In the genomic region with DNA sequence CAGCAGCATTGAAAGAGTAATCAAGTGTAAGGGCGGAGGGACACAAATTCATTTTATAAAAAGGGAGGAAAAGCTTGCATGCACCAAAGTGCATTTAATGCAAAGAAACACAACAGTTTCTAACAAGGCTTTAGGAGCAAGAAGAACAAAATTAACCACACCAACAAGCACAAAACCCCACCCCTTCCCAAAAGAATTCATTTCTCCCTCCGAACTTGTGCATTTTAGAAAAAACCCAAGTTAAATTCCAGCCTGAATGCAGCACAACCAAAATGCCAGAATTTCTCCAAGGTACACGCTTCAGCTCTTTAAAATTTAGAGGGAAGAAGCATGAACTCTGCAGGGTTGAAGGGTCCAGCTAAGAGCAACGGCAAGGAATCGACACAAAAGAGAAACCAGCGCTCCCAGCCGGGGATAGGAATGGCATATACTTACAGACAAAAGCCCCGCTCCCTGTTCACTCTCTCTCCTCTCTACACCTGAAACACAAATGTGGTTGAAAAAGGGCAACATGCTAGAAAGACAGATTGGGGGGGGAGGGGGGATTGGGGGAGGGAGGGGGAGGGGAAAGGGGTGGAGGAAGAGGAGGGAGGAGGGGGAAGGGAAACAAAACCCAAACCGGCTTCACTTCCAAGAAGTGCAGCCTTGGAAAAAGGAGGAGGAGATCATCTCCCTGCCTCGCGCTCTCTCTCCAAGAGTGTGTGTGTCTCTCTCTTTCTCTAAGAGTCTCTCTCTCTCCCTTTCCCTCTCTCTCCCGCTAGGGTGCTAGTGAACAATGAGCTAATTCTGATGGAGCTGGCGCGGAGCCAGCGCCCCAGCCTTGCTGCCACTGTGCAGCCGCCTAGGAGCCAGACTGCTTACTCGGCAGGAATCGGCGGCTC, we compare ENCODE assay signal across 8 cellular contexts. TPM values are rescaled to one million over a fixed set of nuclear protein-coding genes. Genes with fewer than 3 reads are reported as not detected.
DNase-seq lines count a peak whose midpoint lies in the region; ATAC-seq and TF ChIP-seq lines count a peak whose summit lies in the region.

A gene with protein sequence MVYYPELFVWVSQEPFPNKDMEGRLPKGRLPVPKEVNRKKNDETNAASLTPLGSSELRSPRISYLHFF (minus strand): TSS at position 494 of the 881 bp plus-strand sequence. CDS start 1,422 bp downstream, outside the sequence.

- 1% methylated on average over 19 of the region's 19 CpGs for WGBS in liver

- peaks cover 0 to 20% (median 8%) of the 10 kb centered on the region in 4 donors for H3K4me1 ChIP-seq in liver (ENCODE audit: control insufficient read depth in 4 of 4, insufficient read depth in 4 of 4, low read length in 3 of 4)

- TF ChIP-seq CTCF in BJ (IDR thresholded peaks at IDR 0.05; ENCODE audit: insufficient read depth, low read depth, low read length) (peak; percentile 58), liver (IDR thresholded peaks at IDR 0.05; ENCODE audit: low read depth, low read length, missing input control) (peak; percentile 48)

- DNase-seq in BJ (ENCODE audit: low read depth) (peak; percentile 75), NCI-H510A treated with DMSO at 0.1 percent for 48 hours (lab: John Stamatoyannopoulos, UW) (peak; percentile 60), dermis microvascular lymphatic vessel endothelial cell (ENCODE audit: low read depth in 2 of 2) (peak; percentile 67 to 92)
- peak; percentile 88 for DNase-seq in activated CD4-positive, alpha-beta T cell treated with anti-CD3 and anti-CD28 coated beads for 48 hours
- DNase-seq in stimulated activated CD4-positive, alpha-beta T cell treated with anti-CD3 and anti-CD28 coated beads, Interleukin-2, amount 100 ng/mL, for 48 hours = peak; percentile 57 to 70

- H3K9me3 ChIP-seq in liver (ENCODE audit: control insufficient read depth in 4 of 4, low read length in 3 of 4) = no peaks in the 10 kb centered on the region

- H3K27ac ChIP-seq in liver (ENCODE audit: low read depth in 1 of 2, low read length in 2 of 2) = peak within 1 kb of the TSS; percentile 92 to 94

- CTCF ChIA-PET in BJ (lab: Yijun Ruan, JAX) = interaction anchor here (1.0 to 1.8 kb wide), 8 partner anchors 9 to 290 kb away, joined by 3 to 5 read pairs (median 4); no protein-coding TSS in a partner anchor

- POLR2A ChIA-PET in BJ (lab: Charles Lee) = interaction anchor here (0.6 to 1.4 kb wide), 7 partner anchors 18 to 404 kb away, joined by 3 to 6 read pairs (median 3); no protein-coding TSS in a partner anchor

- H3K27me3 ChIP-seq in BJ (ENCODE audit: control insufficient read depth, insufficient read depth, low read length) (no peaks in the 10 kb centered on the region), liver (ENCODE audit: control insufficient read depth in 4 of 4, insufficient read depth in 4 of 4, low read length in 3 of 4) (no peaks in the 10 kb centered on the region)

- H3K9ac ChIP-seq in liver (ENCODE audit: low read depth in 1 of 2, low read length in 2 of 2) = peak within 1 kb of the TSS; percentile 57 to 89

- no peaks in the 10 kb centered on the region; the same call in 1 of the 2 replicates for H3K36me3 ChIP-seq in BJ (ENCODE audit: control insufficient read depth, insufficient read depth, low read length)
- H3K36me3 ChIP-seq in liver (ENCODE audit: control insufficient read depth in 4 of 4, insufficient read depth in 3 of 4, low read depth in 1 of 4, low read length in 3 of 4) = no peaks in the 10 kb centered on the region

- peak; percentile 0 to 46 for TF ChIP-seq RAD21 in liver (IDR thresholded peaks at IDR 0.05)

- H3K4me3 ChIP-seq in BJ (ENCODE audit: low read depth, low read length) (peak within 1 kb of the TSS; percentile 73), liver (ENCODE audit: low read depth in 1 of 3, low read length in 3 of 3) (peak within 1 kb of the TSS; percentile 74 to 86 (median 79))

- ATAC-seq in GM19328 (IDR thresholded peaks at IDR 0.05; ENCODE audit: unreplicated experiment) = peak; percentile 47
- peak; percentile 47 for ATAC-seq in HG03460 (IDR thresholded peaks at IDR 0.05; ENCODE audit: unreplicated experiment)

TF ChIP-seq in liver, 16 proteins besides CTCF, POLR2A, EP300 and RAD21:
- TF ChIP-seq, protein P1, sequence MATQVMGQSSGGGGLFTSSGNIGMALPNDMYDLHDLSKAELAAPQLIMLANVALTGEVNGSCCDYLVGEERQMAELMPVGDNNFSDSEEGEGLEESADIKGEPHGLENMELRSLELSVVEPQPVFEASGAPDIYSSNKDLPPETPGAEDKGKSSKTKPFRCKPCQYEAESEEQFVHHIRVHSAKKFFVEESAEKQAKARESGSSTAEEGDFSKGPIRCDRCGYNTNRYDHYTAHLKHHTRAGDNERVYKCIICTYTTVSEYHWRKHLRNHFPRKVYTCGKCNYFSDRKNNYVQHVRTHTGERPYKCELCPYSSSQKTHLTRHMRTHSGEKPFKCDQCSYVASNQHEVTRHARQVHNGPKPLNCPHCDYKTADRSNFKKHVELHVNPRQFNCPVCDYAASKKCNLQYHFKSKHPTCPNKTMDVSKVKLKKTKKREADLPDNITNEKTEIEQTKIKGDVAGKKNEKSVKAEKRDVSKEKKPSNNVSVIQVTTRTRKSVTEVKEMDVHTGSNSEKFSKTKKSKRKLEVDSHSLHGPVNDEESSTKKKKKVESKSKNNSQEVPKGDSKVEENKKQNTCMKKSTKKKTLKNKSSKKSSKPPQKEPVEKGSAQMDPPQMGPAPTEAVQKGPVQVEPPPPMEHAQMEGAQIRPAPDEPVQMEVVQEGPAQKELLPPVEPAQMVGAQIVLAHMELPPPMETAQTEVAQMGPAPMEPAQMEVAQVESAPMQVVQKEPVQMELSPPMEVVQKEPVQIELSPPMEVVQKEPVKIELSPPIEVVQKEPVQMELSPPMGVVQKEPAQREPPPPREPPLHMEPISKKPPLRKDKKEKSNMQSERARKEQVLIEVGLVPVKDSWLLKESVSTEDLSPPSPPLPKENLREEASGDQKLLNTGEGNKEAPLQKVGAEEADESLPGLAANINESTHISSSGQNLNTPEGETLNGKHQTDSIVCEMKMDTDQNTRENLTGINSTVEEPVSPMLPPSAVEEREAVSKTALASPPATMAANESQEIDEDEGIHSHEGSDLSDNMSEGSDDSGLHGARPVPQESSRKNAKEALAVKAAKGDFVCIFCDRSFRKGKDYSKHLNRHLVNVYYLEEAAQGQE (IDR thresholded peaks at IDR 0.05) = peak; percentile 15
- no peak for TF ChIP-seq GABPA (IDR thresholded peaks at IDR 0.05 in 1 of 2, conservative IDR thresholded peaks at IDR 0.05 in 1 of 2)

RNA-seq across cellular contexts. Expression of the gene that starts here (rescaled TPM):
- polyA plus RNA-seq in BJ (2011; rRNA removed) = 387 and 609 TPM in 2 replicates
- polyA minus RNA-seq in BJ (2011; rRNA and poly(A)+ RNA removed) = 227 and 255 TPM in 2 replicates
- 11.2 and 27.1 TPM in 2 replicates for total RNA-seq in dermis microvascular lymphatic vessel endothelial cell
- total RNA-seq in liver = 10 to 100 TPM; 12.6 to 82.7 TPM
- 1 to 10 TPM; 3.0 to 7.0 TPM for polyA plus RNA-seq in liver

Comparison
In these comparisons a context has a peak if more than half of its experiments do, and no peak if none do; other contexts are left out.
1. Peak in every context shown above with its lines: DNase-seq, ATAC-seq, H3K4me3 ChIP-seq and H3K27ac ChIP-seq.
2. RNA of the gene that starts here (polyA plus RNA-seq): 387 to 609 TPM in BJ; 3.0 to 7.0 TPM in liver; every median in the first group is over 10 times any median in the second.